In genomic region chr16:89443727-89444084, GRCh38 we compare ENCODE assay signal across 8 cellular contexts. TPM values are rescaled to one million over a fixed set of nuclear protein-coding genes. Genes with fewer than 3 reads are reported as not detected.
DNase-seq lines count a peak whose midpoint lies in the region; ATAC-seq and TF ChIP-seq lines count a peak whose summit lies in the region.

No MANE protein-coding gene starts in this region.

- H3K36me3 ChIP-seq in right atrium auricular region (no peaks in the 10 kb centered on the region), brain microvascular endothelial cell (replicated peaks) (no peaks in the 10 kb centered on the region), mucosa of descending colon (ENCODE audit: low read depth) (no peaks in the 10 kb centered on the region), upper lobe of right lung (no peaks in the 10 kb centered on the region)

- peak; percentile 59 for ATAC-seq in Right ventricle myocardium superior (ENCODE audit: poor library complexity)
- ATAC-seq in mucosa of descending colon, result peak; percentile 65
- ATAC-seq in upper lobe of right lung, result peak; percentile 9

- no peak overlapping the region for H3K27ac ChIP-seq in right atrium auricular region
- H3K27ac ChIP-seq in brain microvascular endothelial cell, result peak overlapping the region; percentile 67
- H3K27ac ChIP-seq in upper lobe of right lung, result peak overlapping the region; percentile 32

- peaks cover 0 to 94% of the 10 kb centered on the region in 2 donors for H3K4me1 ChIP-seq in right atrium auricular region
- peaks cover 66% of the 10 kb centered on the region for H3K4me1 ChIP-seq in mucosa of descending colon (ENCODE audit: low read depth)
- H3K4me1 ChIP-seq in upper lobe of right lung, result peaks cover 82% of the 10 kb centered on the region

- in situ Hi-C loops in brain microvascular endothelial cell (cut with HindIII; ENCODE audit: low pct_ligation_motif_present, low sequenced_read_pairs), result no loop called here

- intact Hi-C loops in Right ventricle myocardium superior (cut with DNase I) (no loop called here), mucosa of descending colon (cut with DNase I, micrococcal nuclease) (no loop called here), upper lobe of right lung (cut with DNase I) (no loop called here)

- TF ChIP-seq CTCF in right atrium auricular region (IDR thresholded peaks at IDR 0.05) (no peak), brain microvascular endothelial cell (IDR thresholded peaks at IDR 0.05; ENCODE audit: low read depth, low read length, missing control alignments) (no peak), mucosa of descending colon (IDR thresholded peaks at IDR 0.05) (no peak), upper lobe of right lung (IDR thresholded peaks at IDR 0.05) (no peak)

- H3K9me3 ChIP-seq in right atrium auricular region (no peaks in the 10 kb centered on the region), mucosa of descending colon (no peaks in the 10 kb centered on the region), upper lobe of right lung (no peaks in the 10 kb centered on the region)

- H3K4me3 ChIP-seq in right atrium auricular region (no peak overlapping the region), brain microvascular endothelial cell (ENCODE audit: low read depth, low read length) (no peak overlapping the region), mucosa of descending colon (no peak overlapping the region), upper lobe of right lung (no peak overlapping the region)

- DNase-seq in Right ventricle myocardium superior (peak; percentile 57), right atrium auricular region (ENCODE audit: low spot score) (no peak), brain microvascular endothelial cell (no peak), mucosa of descending colon (peak; percentile 49 to 66 (median 64)), upper lobe of right lung (no peak), SHP77 (lab: John Stamatoyannopoulos, UW) (no peak), HT-29 (ENCODE audit: low spot score) (no peak), NCI-H2081 (lab: John Stamatoyannopoulos, UW) (no peak)

- H3K27me3 ChIP-seq in right atrium auricular region, result no peaks in the 10 kb centered on the region
- no peaks in the 10 kb centered on the region for H3K27me3 ChIP-seq in brain microvascular endothelial cell (replicated peaks)
- H3K27me3 ChIP-seq in upper lobe of right lung, result no peaks in the 10 kb centered on the region

RNA-seq across cellular contexts. Expression of gene ANKRD11, which starts 46.7 kb away (rescaled TPM):
- total RNA-seq in Right ventricle myocardium superior, result 64.9 TPM
- 10 to 100 TPM; 55.2 to 68.1 TPM for total RNA-seq in right atrium auricular region
- 100 to 1,000 TPM; 125 to 127 (median 127) TPM for total RNA-seq in mucosa of descending colon
- 125 TPM for total RNA-seq in upper lobe of right lung
- total RNA-seq in HT-29 (2014; rRNA removed; shearing (Covaris generic)), result 92.5 and 122 TPM in 2 replicates

Comparison
In these comparisons a context has a peak if more than half of its experiments do, and no peak if none do; other contexts are left out.
1. DNase-seq: peak in Right ventricle myocardium superior (single experiment) and mucosa of descending colon (3 of 3); none in right atrium auricular region (single experiment), brain microvascular endothelial cell (single experiment), upper lobe of right lung (single experiment), SHP77 (0 of 2), HT-29 (single experiment) and NCI-H2081 (0 of 2).
2. ATAC-seq: peak in every context shown above with its lines; median percentile 65 in mucosa of descending colon; 59 in Right ventricle myocardium superior; 9 in upper lobe of right lung.
3. H3K27ac ChIP-seq: peak in brain microvascular endothelial cell (single experiment) and upper lobe of right lung (single experiment); none in right atrium auricular region (0 of 2).